In genomic region chr2:201451330-201452057, GRCh38 we compare ENCODE assay signal across 1 cellular context.
TF ChIP-seq lines count a peak whose summit lies in the region.

Gene STRADB, plus strand, starts transcription at chr2:201451740. Its CDS starts 3,101 bp downstream, at chr2:201454841.
Gene TRAK2, minus strand, starts transcription at chr2:201451458. Its CDS starts 30,951 bp downstream, at chr2:201420507.

TF ChIP-seq in GM12878, 131 proteins besides CTCF, POLR2A, EP300 and RAD21 (continued from another document and continues in another):
- TF ChIP-seq HSF1 (IDR thresholded peaks at IDR 0.05; ENCODE audit: low read depth, low read length) (no peak), ZBTB11 (CRISPR knock-in tag; IDR thresholded peaks at IDR 0.05) (no peak), TCF7 (IDR thresholded peaks at IDR 0.05; ENCODE audit: borderline replicate concordance) (no peak), SREBF2 (IDR thresholded peaks at IDR 0.05; ENCODE audit: low read length) (no peak), SUPT20H (IDR thresholded peaks at IDR 0.05; ENCODE audit: borderline replicate concordance, control insufficient read depth, low read depth, low read length) (no peak), NRF1 (conservative IDR thresholded peaks at IDR 0.05; ENCODE audit: low read depth, low read length) (0 out of 2 replicates have a peak, but pooled peaks have one; percentile 15), E4F1 (IDR thresholded peaks at IDR 0.05; ENCODE audit: borderline replicate concordance, partially characterized antibody) (peak; percentile 48), SMAD5 (IDR thresholded peaks at IDR 0.05; ENCODE audit: low read depth) (no peak), ZNF217 (IDR thresholded peaks at IDR 0.05) (0 out of 2 replicates have a peak, but pooled peaks have one; percentile 68), EED (IDR thresholded peaks at IDR 0.05; ENCODE audit: low read depth) (no peak), SP1 (IDR thresholded peaks at IDR 0.05; ENCODE audit: low read depth, low read length) (peak; percentile 72), RFX5 (IDR thresholded peaks at IDR 0.05; ENCODE audit: low read depth, low read length) (peak; percentile 71), IKZF2 (IDR thresholded peaks at IDR 0.05) (peak; percentile 21 to 44; a peak in 1 of 4 replicates), FOXK2 (IDR thresholded peaks at IDR 0.05) (peak; percentile 77), GABPA (IDR thresholded peaks at IDR 0.05; ENCODE audit: low read depth) (peak; percentile 63; the same call in 1 of the 2 replicates), CHD1 (IDR thresholded peaks at IDR 0.05; ENCODE audit: low read depth, low read length) (no peak), MYC (IDR thresholded peaks at IDR 0.05; ENCODE audit: insufficient read depth, insufficient read length, insufficient replicate concordance, low read length, severe bottlenecking) (no peak), USF2 (IDR thresholded peaks at IDR 0.05; ENCODE audit: borderline replicate concordance, low read depth, low read length) (no peak), STAT1 (conservative IDR thresholded peaks at IDR 0.05) (no peak; the same call in 1 of the 2 replicates), ZNF622 (IDR thresholded peaks at IDR 0.05) (no peak), STAT3 (IDR thresholded peaks at IDR 0.05; ENCODE audit: low read depth, low read length) (no peak), MAX (IDR thresholded peaks at IDR 0.05; ENCODE audit: low read depth, low read length) (0 out of 2 replicates have a peak, but pooled peaks have one; percentile 13), BCL3 (IDR thresholded peaks at IDR 0.05; ENCODE audit: borderline replicate concordance, insufficient read depth, low read depth, low read length, poor library complexity, severe bottlenecking) (peak; percentile 9), LARP7 (IDR thresholded peaks at IDR 0.05) (peak; percentile 78), ZNF592 (IDR thresholded peaks at IDR 0.05) (no peak), MYB (IDR thresholded peaks at IDR 0.05; ENCODE audit: borderline replicate concordance, low read depth, low read length) (no peak), SMC3 (IDR thresholded peaks at IDR 0.05; ENCODE audit: borderline replicate concordance, low read length) (0 out of 2 replicates have a peak, but pooled peaks have one; percentile 10), BACH1 (IDR thresholded peaks at IDR 0.05; ENCODE audit: borderline replicate concordance) (peak; percentile 55), RUNX3 (IDR thresholded peaks at IDR 0.05; ENCODE audit: low read length) (peak; percentile 82), SPI1 (IDR thresholded peaks at IDR 0.05; ENCODE audit: borderline replicate concordance, insufficient read depth, low read depth, low read length) (peak; percentile 69; the same call in 1 of the 2 replicates), CREM (IDR thresholded peaks at IDR 0.05; ENCODE audit: low read depth) (peak; percentile 99), TAF1 (IDR thresholded peaks at IDR 0.05; ENCODE audit: borderline replicate concordance, low read depth, low read length) (peak; percentile 67; the same call in 1 of the 2 replicates), NFYA (IDR thresholded peaks at IDR 0.05; ENCODE audit: borderline replicate concordance, low read depth, low read length) (no peak), BMI1 (IDR thresholded peaks at IDR 0.05; ENCODE audit: borderline replicate concordance) (no peak), DPF2 (IDR thresholded peaks at IDR 0.05) (0 out of 2 replicates have a peak, but pooled peaks have one; percentile 83), NR2C1 (IDR thresholded peaks at IDR 0.05) (peak; percentile 90), BCLAF1 (IDR thresholded peaks at IDR 0.05) (peak; percentile 35; the same call in 1 of the 2 replicates), POLR2AphosphoS5 (IDR thresholded peaks at IDR 0.05; ENCODE audit: low read length) (peak; percentile 86), MTA3 (IDR thresholded peaks at IDR 0.05; ENCODE audit: borderline replicate concordance, low read length) (no peak), E2F4 (IDR thresholded peaks at IDR 0.05; ENCODE audit: low read depth, low read length) (0 out of 2 replicates have a peak, but pooled peaks have one; percentile 14), IKZF1 (conservative IDR thresholded peaks at IDR 0.05) (peak; percentile 98), FOS (IDR thresholded peaks at IDR 0.05; ENCODE audit: borderline replicate concordance, extremely low read depth, insufficient read length) (no peak)
